In the genomic region with DNA sequence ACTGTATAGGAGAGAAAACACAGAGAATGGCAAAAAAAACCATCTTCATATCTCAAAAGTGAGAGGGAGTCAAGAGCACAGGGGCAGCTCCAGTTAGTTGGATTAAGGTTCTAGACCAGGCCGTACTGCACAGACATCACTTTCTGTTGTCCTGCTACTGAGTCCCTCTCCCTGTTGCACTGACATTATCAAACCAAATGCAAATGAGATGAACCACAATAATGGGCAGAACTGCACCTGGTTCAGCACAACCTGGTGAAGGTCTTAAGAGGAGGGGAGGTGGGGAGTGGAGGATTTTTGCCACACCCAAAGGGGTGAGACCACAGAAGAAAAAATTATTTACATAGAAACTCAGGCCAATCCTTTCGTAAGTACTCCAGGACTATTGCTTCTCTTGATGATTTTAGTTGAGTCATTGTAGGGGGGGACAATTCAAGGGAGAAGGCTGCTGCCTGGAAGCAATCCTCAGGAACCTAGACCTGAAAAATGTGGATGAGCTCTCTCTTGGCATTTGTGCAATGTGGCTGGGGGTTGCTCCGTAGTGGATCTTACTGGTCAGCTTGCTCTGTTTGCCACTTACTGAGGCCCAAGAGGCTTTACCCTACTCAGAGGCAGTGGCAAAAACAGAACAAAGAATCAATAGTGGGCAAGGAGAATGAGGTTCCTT, we compare ENCODE assay signal across 17 cellular contexts.
DNase-seq lines count a peak whose midpoint lies in the region; ATAC-seq and TF ChIP-seq lines count a peak whose summit lies in the region.
"Had no signal": no experiment of that assay in that cellular context is flagged by ENCODE, and none has a peak within 500 bp of the region (broad histone marks: within the 10 kb centered on the region; RNA-seq: fewer than 3 reads in every experiment).

No MANE protein-coding gene starts in this region.

- no peak for TF ChIP-seq CTCF in AG10803 (conservative IDR thresholded peaks at IDR 0.05; ENCODE audit: low read length)

- no peak overlapping the region for H2BK120ac ChIP-seq in neuronal stem cell (ENCODE audit: low read depth, low read length)

- H3K23ac ChIP-seq in neuronal stem cell (ENCODE audit: low read depth, low read length, poor library complexity), result no peak overlapping the region

- no peak overlapping the region for H3K18ac ChIP-seq in neuronal stem cell (ENCODE audit: low read length)

- no peak overlapping the region for H2BK5ac ChIP-seq in neuronal stem cell (ENCODE audit: low read length)

- no peak for ATAC-seq in HG03439 (IDR thresholded peaks at IDR 0.05; ENCODE audit: unreplicated experiment)
- ATAC-seq: GM12878 had no signal

- H2AFZ ChIP-seq in neuronal stem cell (ENCODE audit: low read length), result no peak overlapping the region

- H3K79me1 ChIP-seq in neuronal stem cell (ENCODE audit: low read depth, low read length), result no peaks in the 10 kb centered on the region

- no peak overlapping the region for H3K9ac ChIP-seq in neuronal stem cell (ENCODE audit: low read depth, low read length, poor library complexity)

- no peak overlapping the region for H3K4me2 ChIP-seq in neuronal stem cell (ENCODE audit: insufficient read depth, low read length, poor library complexity, severe bottlenecking)

- H2BK12ac ChIP-seq in neuronal stem cell (ENCODE audit: low read length), result no peak overlapping the region

- H3K4ac ChIP-seq in neuronal stem cell (ENCODE audit: low read length), result no peak overlapping the region

- no peaks in the 10 kb centered on the region for H3K4me1 ChIP-seq in mesodermal cell (ENCODE audit: control insufficient read depth, insufficient read depth, low read length, poor library complexity, severe bottlenecking)
- no peaks in the 10 kb centered on the region for H3K4me1 ChIP-seq in neuronal stem cell (ENCODE audit: control insufficient read depth in 2 of 2, insufficient read depth in 1 of 2, low read depth in 1 of 2, low read length in 2 of 2)

- H3K14ac ChIP-seq in neuronal stem cell (ENCODE audit: low read length), result no peak overlapping the region

- H3K27me3 ChIP-seq in neuronal stem cell (ENCODE audit: control insufficient read depth in 3 of 3, insufficient read depth in 3 of 3, low read depth in 1 of 3, low read length in 3 of 3), result no peaks in the 10 kb centered on the region

- no peak overlapping the region for H2AK5ac ChIP-seq in neuronal stem cell (ENCODE audit: low read depth, low read length)

- no peaks in the 10 kb centered on the region for H3K9me3 ChIP-seq in mesodermal cell (ENCODE audit: control insufficient read depth, low read length)
- peaks cover 0 to 1% of the 10 kb centered on the region in 2 donors for H3K9me3 ChIP-seq in neuronal stem cell (replicated peaks in 1 of 2; ENCODE audit: control insufficient read depth in 2 of 2, insufficient read depth in 1 of 2, low read depth in 1 of 2, low read length in 2 of 2)

- peak overlapping the region; percentile 20 for H3K27ac ChIP-seq in mesodermal cell (ENCODE audit: low read depth, low read length, severe bottlenecking)
- H3K27ac ChIP-seq in neuronal stem cell (replicated peaks; ENCODE audit: low read length), result no peak overlapping the region

- no peak overlapping the region for H4K8ac ChIP-seq in neuronal stem cell (ENCODE audit: low read depth, low read length)

- H3K36me3 ChIP-seq in mesodermal cell (ENCODE audit: control insufficient read depth, insufficient read depth, low read length), result no peaks in the 10 kb centered on the region
- no peaks in the 10 kb centered on the region for H3K36me3 ChIP-seq in neuronal stem cell (replicated peaks in 1 of 2; ENCODE audit: control insufficient read depth in 2 of 2, insufficient read depth in 2 of 2, low read length in 2 of 2)

- DNase-seq in AG10803 (ENCODE audit: low read depth) (peak; percentile 36), ELF-1 (ENCODE audit: low read depth, low spot score) (peak; percentile 5), NCI-H526 treated with DMSO at 0.1 percent for 48 hours (lab: John Stamatoyannopoulos, UW) (peak; percentile 22), neuronal stem cell (ENCODE audit: low spot score) (no peak), ecto neural progenitor cell (ENCODE audit: low spot score) (no peak), amygdala (lab: John Stamatoyannopoulos, UW) (no peak)
- DNase-seq: DND-41, GF-D8, KBM-7, NCI-H1436, NCI-H1930, NCI-H69, Right ventricle myocardium superior, SW 1271 had no signal

- 76 to 80% methylated on average over 1 to 2 of the region's 3 CpGs for WGBS in mesodermal cell (ENCODE audit: insufficient coverage in 2 of 2), 2 experiments
- no CpG with 5 or more reads among the region's 3 CpGs for WGBS in neuronal stem cell (ENCODE audit: extremely low coverage in 2 of 2, insufficient read length in 2 of 2, insufficient replicate concordance in 1 of 2), 2 donors

- no peak overlapping the region for H2BK15ac ChIP-seq in neuronal stem cell (ENCODE audit: low read length)

- H4K91ac ChIP-seq in neuronal stem cell (ENCODE audit: low read depth, low read length, poor library complexity), result no peak overlapping the region

- H3K4me3 ChIP-seq in AG10803 (ENCODE audit: low read length) (no peak overlapping the region), mesodermal cell (ENCODE audit: extremely low read depth, insufficient read depth, low read length, poor library complexity, severe bottlenecking) (no peak overlapping the region), neuronal stem cell (ENCODE audit: low read length in 2 of 2) (no peak overlapping the region)
- H3K4me3 ChIP-seq: GM12878 had no signal

Comparison
In these comparisons a context has a peak if more than half of its experiments do, and no peak if none do; other contexts are left out.
1. DNase-seq: peak in AG10803 (single experiment), ELF-1 (single experiment) and NCI-H526 treated with DMSO at 0.1 percent for 48 hours (single experiment); none in neuronal stem cell (single experiment), ecto neural progenitor cell (single experiment) and amygdala (0 of 56).